Comparison of ENCODE assay signal across 23 cellular contexts in the genomic region with DNA sequence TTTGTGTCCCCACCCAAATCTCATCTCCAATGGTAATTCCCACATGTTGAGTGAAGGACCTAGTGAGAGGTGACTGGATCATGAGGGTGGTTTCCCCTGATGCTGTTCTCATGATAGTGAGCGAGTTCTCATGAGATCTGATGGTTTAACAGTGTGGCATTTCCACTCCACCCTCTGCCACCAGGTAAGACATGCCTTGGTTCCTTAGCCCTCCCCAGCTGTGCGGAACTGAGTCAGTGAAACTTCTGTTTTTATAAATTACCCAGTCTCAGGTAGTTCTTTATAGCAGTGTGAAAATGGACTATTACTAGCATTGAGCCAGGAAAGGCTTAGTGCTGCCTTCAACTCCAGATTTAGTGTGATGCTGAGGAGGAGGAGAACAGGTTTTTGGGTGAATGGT.
"Had no signal": no experiment of that assay in that cellular context is flagged by ENCODE, and none has a peak within 500 bp of the region (broad histone marks: within the 10 kb centered on the region; RNA-seq: fewer than 3 reads in every experiment).

No MANE protein-coding gene starts in this region.

- H3K27me3 ChIP-seq: left lung, ovary, right atrium auricular region, right lobe of liver, tibial nerve, upper lobe of left lung, vagina had no signal

- H3K4me3 Mint-ChIP-seq: naive thymus-derived CD4-positive, alpha-beta T cell; natural killer cell treated with Interleukin-12 subunit alpha and Interleukin-12 subunit beta and Interleukin-15 and Interleukin-18, amount 100 ng/mL, for 72 hours; stimulated activated naive B cell treated with anti-CD40 and anti-IgM and Interleukin-4, amounts not matched to agents 10 μg/mL and 1 μg/mL and 100 μg/mL, for 72 hours had no signal

- H3K27ac ChIP-seq: left lung, lower lobe of right lung, ovary, right atrium auricular region, right lobe of liver, stomach, tibial nerve, upper lobe of left lung had no signal

- H3K9me3 Mint-ChIP-seq: natural killer cell treated with Interleukin-12 subunit alpha and Interleukin-12 subunit beta and Interleukin-15 and Interleukin-18, amount 100 ng/mL, for 72 hours had no signal

- H3K4me1 Mint-ChIP-seq: naive thymus-derived CD4-positive, alpha-beta T cell; stimulated activated naive B cell treated with anti-CD40 and anti-IgM and Interleukin-4, amounts not matched to agents 10 μg/mL and 1 μg/mL and 100 μg/mL, for 72 hours had no signal

- H3K4me1 ChIP-seq: left lung, lower lobe of right lung, right atrium auricular region, right lobe of liver, stomach, vagina had no signal

- H3K9me3 ChIP-seq: left lung, lower lobe of right lung, ovary, right atrium auricular region, right lobe of liver, stomach, tibial nerve, upper lobe of left lung, vagina had no signal

- ATAC-seq: left colon; left lung; lower lobe of right lung; naive thymus-derived CD4-positive, alpha-beta T cell; natural killer cell treated with Interleukin-12 subunit alpha and Interleukin-12 subunit beta and Interleukin-15 and Interleukin-18, amount 100 ng/mL, for 72 hours; right lobe of liver; stimulated activated naive B cell treated with anti-CD40 and anti-IgM and Interleukin-4, amounts not matched to agents 10 μg/mL and 1 μg/mL and 100 μg/mL, for 72 hours; stimulated activated naive CD8-positive, alpha-beta T cell treated with anti-CD3 and anti-CD28 coated beads, Interleukin-15, Interleukin-2, amounts not matched to agents 100 U/mL and 50 U/mL, for 24 hours had no signal

- H3K27ac Mint-ChIP-seq: naive thymus-derived CD4-positive, alpha-beta T cell; natural killer cell treated with Interleukin-12 subunit alpha and Interleukin-12 subunit beta and Interleukin-15 and Interleukin-18, amount 100 ng/mL, for 72 hours; progenitor cell of endocrine pancreas; stimulated activated naive B cell treated with anti-CD40 and anti-IgM and Interleukin-4, amounts not matched to agents 10 μg/mL and 1 μg/mL and 100 μg/mL, for 72 hours had no signal

- H3K4me3 ChIP-seq: left lung, lower lobe of right lung, ovary, right atrium auricular region, right lobe of liver, stomach, tibial nerve, upper lobe of left lung, vagina had no signal

- H3K36me3 Mint-ChIP-seq: naive thymus-derived CD4-positive, alpha-beta T cell; natural killer cell treated with Interleukin-12 subunit alpha and Interleukin-12 subunit beta and Interleukin-15 and Interleukin-18, amount 100 ng/mL, for 72 hours; stimulated activated naive B cell treated with anti-CD40 and anti-IgM and Interleukin-4, amounts not matched to agents 10 μg/mL and 1 μg/mL and 100 μg/mL, for 72 hours had no signal

- H3K36me3 ChIP-seq: left lung, lower lobe of right lung, ovary, right atrium auricular region, right lobe of liver, stomach, tibial nerve, upper lobe of left lung, vagina had no signal

- DNase-seq: hippocampal formation; kidney; left colon; left lung; lower lobe of right lung; mammary epithelial cell; mesenchymal stem cell; naive thymus-derived CD4-positive, alpha-beta T cell; ovary; right lobe of liver; stimulated activated CD4-positive, alpha-beta T cell treated with anti-CD3 and anti-CD28 coated beads, Interleukin-12 subunit alpha, Interleukin-12 subunit beta, amount 100 ng/mL, for 4 hours; stimulated activated CD4-positive, alpha-beta T cell treated with anti-CD3 and anti-CD28 coated beads, Interleukin-15, amount 100 ng/mL, for 24 hours; stimulated activated CD4-positive, alpha-beta T cell treated with anti-CD3 and anti-CD28 coated beads, Interleukin-2, amount 100 ng/mL, for 24 hours; stimulated activated CD4-positive, alpha-beta T cell treated with anti-CD3 and anti-CD28 coated beads, Interleukin-4, amount 100 ng/mL, for 1 hour; stimulated activated naive B cell treated with anti-CD40 and anti-IgM and Interleukin-4, amounts not matched to agents 10 μg/mL and 1 μg/mL and 100 μg/mL, for 72 hours; stimulated activated naive CD8-positive, alpha-beta T cell treated with anti-CD3 and anti-CD28 coated beads, Interleukin-15, Interleukin-2, amounts not matched to agents 100 U/mL and 50 U/mL, for 24 hours; stomach; upper lobe of left lung had no signal
